Comparison of ENCODE assay signal across 18 cellular contexts in the genomic region with DNA sequence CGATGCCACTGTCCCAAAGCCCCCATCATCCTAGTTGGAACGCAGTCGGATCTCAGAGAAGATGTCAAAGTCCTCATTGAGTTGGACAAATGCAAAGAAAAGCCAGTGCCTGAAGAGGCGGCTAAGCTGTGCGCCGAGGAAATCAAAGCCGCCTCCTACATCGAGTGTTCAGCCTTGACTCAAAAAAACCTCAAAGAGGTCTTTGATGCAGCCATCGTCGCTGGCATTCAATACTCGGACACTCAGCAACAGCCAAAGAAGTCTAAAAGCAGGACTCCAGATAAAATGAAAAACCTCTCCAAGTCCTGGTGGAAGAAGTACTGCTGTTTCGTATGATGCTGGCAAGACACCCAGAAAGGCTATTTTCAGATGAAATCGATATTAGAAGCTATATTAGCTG. TPM values are rescaled to one million over a fixed set of nuclear protein-coding genes. Genes with fewer than 3 reads are reported as not detected.
DNase-seq lines count a peak whose midpoint lies in the region; ATAC-seq, FAIRE-seq and TF ChIP-seq lines count a peak whose summit lies in the region.
"Had no signal": no experiment of that assay in that cellular context is flagged by ENCODE, and none has a peak within 500 bp of the region (broad histone marks: within the 10 kb centered on the region; RNA-seq: fewer than 3 reads in every experiment).

No MANE protein-coding gene starts in this region.

- H2AK5ac ChIP-seq in neuronal stem cell (ENCODE audit: low read depth, low read length) = no peak overlapping the region

- H2BK12ac ChIP-seq in neuronal stem cell (ENCODE audit: low read length) = no peak overlapping the region

- POLR2A ChIA-PET in HepG2 (lab: Yijun Ruan, JAX) = interaction anchor here (1.2 to 1.4 kb wide), 2 partner anchors 94 to 386 kb away, joined by 3 read pairs; no protein-coding TSS in a partner anchor

- no peak overlapping the region for H3K14ac ChIP-seq in neuronal stem cell (ENCODE audit: low read length)

- no peak overlapping the region for H4K8ac ChIP-seq in neuronal stem cell (ENCODE audit: low read depth, low read length)

- no peak overlapping the region for H2BK5ac ChIP-seq in neuronal stem cell (ENCODE audit: low read length)

- no peak for TF ChIP-seq EP300 in HepG2 (IDR thresholded peaks at IDR 0.05; ENCODE audit: low read depth in 2 of 2, low read length in 2 of 2)
- TF ChIP-seq EP300 in HepG2 (CRISPR knock-in tag; IDR thresholded peaks at IDR 0.05; ENCODE audit: borderline replicate concordance) = no peak

- in situ Hi-C loops in HepG2 (cut with HindIII; ENCODE audit: extremely low pct_ligation_motif_present, low pct_unique_long_range_greater_than_20kb) = no loop called here

- H3K9ac ChIP-seq in HepG2 (ENCODE audit: insufficient read depth, low read depth, low read length) (no peak overlapping the region), neuronal stem cell (ENCODE audit: low read depth, low read length, poor library complexity) (no peak overlapping the region)
- H3K9ac ChIP-seq: BLaER1 treated with 17β-estradiol and CSF1 and Interleukin-3, amounts not matched to agents 10 nM and 100 nM had no signal

- H3K79me2 ChIP-seq in HepG2 (ENCODE audit: insufficient read depth, low read length) = peaks cover 8% of the 10 kb centered on the region

- TF ChIP-seq RAD21 in HepG2 (CRISPR knock-in tag; IDR thresholded peaks at IDR 0.05) = no peak

- H3K23ac ChIP-seq in neuronal stem cell (ENCODE audit: low read depth, low read length, poor library complexity) = no peak overlapping the region

- H2BK15ac ChIP-seq in neuronal stem cell (ENCODE audit: low read length) = no peak overlapping the region

- H2BK120ac ChIP-seq in neuronal stem cell (ENCODE audit: low read depth, low read length) = no peak overlapping the region

- H3K27me3 ChIP-seq in HepG2 (ENCODE audit: control insufficient read depth in 1 of 2, insufficient read depth in 2 of 2, low read length in 2 of 2) (no peaks in the 10 kb centered on the region), right lobe of liver (no peaks in the 10 kb centered on the region), neuronal stem cell (ENCODE audit: control insufficient read depth in 3 of 3, insufficient read depth in 3 of 3, low read depth in 1 of 3, low read length in 3 of 3) (no peaks in the 10 kb centered on the region)

- no peak overlapping the region for H3K4ac ChIP-seq in neuronal stem cell (ENCODE audit: low read length)

- peaks cover 28% of the 10 kb centered on the region for H3K4me1 ChIP-seq in HepG2 (ENCODE audit: insufficient read depth, low read length)
- H3K4me1 ChIP-seq in right lobe of liver = peaks cover 0 to 46% (median 21%) of the 10 kb centered on the region in 4 donors
- H3K4me1 ChIP-seq in neuronal stem cell (ENCODE audit: control insufficient read depth in 2 of 2, insufficient read depth in 1 of 2, low read depth in 1 of 2, low read length in 2 of 2) = peaks cover 0 to 3% of the 10 kb centered on the region in 2 donors

- 94% methylated on average over 12 of the region's 13 CpGs for WGBS in HepG2 (ENCODE audit: low lambda C conversion rate)
- WGBS in right lobe of liver (ENCODE audit: insufficient coverage, low coverage, low lambda C conversion rate, missing lambda C conversion rate) = 92% methylated on average over 12 of the region's 13 CpGs
- no CpG with 5 or more reads among the region's 13 CpGs for WGBS in neuronal stem cell (ENCODE audit: extremely low coverage in 2 of 2, insufficient read length in 2 of 2, insufficient replicate concordance in 1 of 2), 2 donors

- DNase-seq in HepG2 (ENCODE audit: low spot score) (no peak), right lobe of liver (no peak), medulla oblongata (ENCODE audit: extremely low spot score) (peak; percentile 75), substantia nigra (lab: John Stamatoyannopoulos, UW) (peak in 10 of 49 donors; percentile 18 to 39 (median 28)), neuronal stem cell (ENCODE audit: low spot score) (no peak), NCI-H510A treated with DMSO at 0.1 percent for 48 hours (lab: John Stamatoyannopoulos, UW) (no peak), NCI-H1436 (lab: John Stamatoyannopoulos, UW) (no peak)
- DNase-seq: 8988T; AML-193; Calu3; CD4-positive, CD25-positive, alpha-beta regulatory T cell; DMS 273 treated with DMSO at 0.1 percent for 48 hours; GOT3; HCEC 1CT; HFFc6 had no signal

- peaks cover 21 to 39% of the 10 kb centered on the region in 2 experiments for H3K36me3 ChIP-seq in HepG2 (replicated peaks in 1 of 2; ENCODE audit: control insufficient read depth in 1 of 2, insufficient read depth in 2 of 2, low read length in 2 of 2)
- H3K36me3 ChIP-seq in right lobe of liver = peaks cover 0 to 34% (median 10%) of the 10 kb centered on the region in 4 donors
- peaks cover 10 to 24% of the 10 kb centered on the region in 2 donors for H3K36me3 ChIP-seq in neuronal stem cell (replicated peaks in 1 of 2; ENCODE audit: control insufficient read depth in 2 of 2, insufficient read depth in 2 of 2, low read length in 2 of 2)

- H3K4me3 ChIP-seq in HepG2 (replicated peaks in 1 of 3; ENCODE audit: insufficient read depth in 1 of 3, low read depth in 2 of 3, low read length in 3 of 3) = no peak overlapping the region
- H3K4me3 ChIP-seq in right lobe of liver = no peak overlapping the region
- no peak overlapping the region for H3K4me3 ChIP-seq in neuronal stem cell (ENCODE audit: low read length in 2 of 2)
- H3K4me3 ChIP-seq: BLaER1 treated with 17β-estradiol and CSF1 and Interleukin-3, amounts not matched to agents 10 nM and 100 nM had no signal

- no peak for TF ChIP-seq CTCF in HepG2 (CRISPR knock-in tag; IDR thresholded peaks at IDR 0.05)
- no peak for TF ChIP-seq CTCF in right lobe of liver (IDR thresholded peaks at IDR 0.05)

- TF ChIP-seq POLR2A in HepG2 (IDR thresholded peaks at IDR 0.05; ENCODE audit: insufficient read depth in 1 of 2, low read depth in 2 of 2, low read length in 2 of 2) (no peak), right lobe of liver (IDR thresholded peaks at IDR 0.05) (no peak)

- no peak overlapping the region for H3K18ac ChIP-seq in neuronal stem cell (ENCODE audit: low read length)

- H3K79me1 ChIP-seq in neuronal stem cell (ENCODE audit: low read depth, low read length) = peaks cover 5% of the 10 kb centered on the region

- FAIRE-seq in HepG2 (lab: Jason Lieb, UNC) = no peak
- FAIRE-seq: HTR-8/SVneo had no signal

- no peak overlapping the region for H3K27ac ChIP-seq in HepG2 (ENCODE audit: extremely low read length, insufficient read depth, low read length)
- no peak overlapping the region for H3K27ac ChIP-seq in right lobe of liver
- peak overlapping the region; percentile 8 for H3K27ac ChIP-seq in substantia nigra (ENCODE audit: low read depth, low read length, poor library complexity, severe bottlenecking)
- no peak overlapping the region for H3K27ac ChIP-seq in neuronal stem cell (replicated peaks; ENCODE audit: low read length)
- H3K27ac ChIP-seq: BLaER1 treated with 17β-estradiol and CSF1 and Interleukin-3, amounts not matched to agents 10 nM and 100 nM had no signal

- no peak overlapping the region for H2AFZ ChIP-seq in HepG2 (ENCODE audit: low read length)
- no peak overlapping the region for H2AFZ ChIP-seq in neuronal stem cell (ENCODE audit: low read length)

- TSS peak; percentile 11 for BruUV-seq in HepG2 (replicated peaks; lab: Mats Ljungman, UMichigan)

- no peaks in the 10 kb centered on the region for H3K9me3 ChIP-seq in HepG2 (ENCODE audit: low read length)
- H3K9me3 ChIP-seq in right lobe of liver = no peaks in the 10 kb centered on the region
- H3K9me3 ChIP-seq in neuronal stem cell (replicated peaks in 1 of 2; ENCODE audit: control insufficient read depth in 2 of 2, insufficient read depth in 1 of 2, low read depth in 1 of 2, low read length in 2 of 2) = no peaks in the 10 kb centered on the region
- H3K9me3 ChIP-seq: BLaER1 treated with 17β-estradiol and CSF1 and Interleukin-3, amounts not matched to agents 10 nM and 100 nM had no signal

- H4K20me1 ChIP-seq in HepG2 (ENCODE audit: insufficient read depth, low read length) = no peaks in the 10 kb centered on the region

- no peak overlapping the region for H3K4me2 ChIP-seq in HepG2 (ENCODE audit: low read depth, low read length)
- no peak overlapping the region for H3K4me2 ChIP-seq in neuronal stem cell (ENCODE audit: insufficient read depth, low read length, poor library complexity, severe bottlenecking)

- H4K91ac ChIP-seq in neuronal stem cell (ENCODE audit: low read depth, low read length, poor library complexity) = no peak overlapping the region

- CTCF ChIA-PET in HepG2 (lab: Yijun Ruan, JAX; ENCODE audit: low intra/inter-chr PET ratio, low total read pairs) = no interaction called here

- intact Hi-C loops in HepG2 (cut with micrococcal nuclease; ENCODE audit: unreplicated experiment) = no loop called here
- intact Hi-C loops in right lobe of liver (cut with DNase I) = no loop called here

- ATAC-seq in HepG2 (no peak), right lobe of liver (no peak), GM21447 (IDR thresholded peaks at IDR 0.05; ENCODE audit: unreplicated experiment) (no peak)

TF ChIP-seq in HepG2, 621 proteins besides CTCF, POLR2A, EP300 and RAD21 (continues in another document):
- TF ChIP-seq PAF1 (CRISPR knock-in tag; IDR thresholded peaks at IDR 0.05) = no peak

RNA-seq across cellular contexts. Expression of a gene that starts 8.1 kb away (rescaled TPM):
- 18.5 and 23.6 TPM in 2 replicates for total RNA-seq in HepG2 (2016; rRNA removed; fragmentation: Illumina TruSeq; extraction: Trizol)
- 3.3 and 4.3 TPM in 2 replicates for total RNA-seq in HepG2 (2016; cell fraction: cytosol; rRNA removed; fragmentation: Illumina TruSeq; extraction: Trizol; ENCODE audit: low read depth)
- 19.1 and 24.0 TPM in 2 replicates for total RNA-seq in HepG2 (2016; cell fraction: insoluble cytoplasmic fraction; rRNA removed; fragmentation: Illumina TruSeq; extraction: Trizol)
- total RNA-seq in HepG2 (2016; cell fraction: membrane; rRNA removed; fragmentation: Illumina TruSeq; extraction: Trizol) = 14.7 and 15.0 TPM in 2 replicates
- 12.1 and 12.4 TPM in 2 replicates for total RNA-seq in HepG2 (2016; cell fraction: nucleus; rRNA removed; fragmentation: Illumina TruSeq; extraction: Trizol)
- polyA plus RNA-seq in HepG2 (2011; rRNA removed) = 11.9 and 14.7 TPM in 2 replicates
- 8.3 and 12.2 TPM in 2 replicates for polyA plus RNA-seq in HepG2 (2011; cell fraction: cytosol; rRNA removed)
- 6.9 and 11.2 TPM in 2 replicates for polyA plus RNA-seq in HepG2 (2011; cell fraction: nucleus; rRNA removed)
- 22.4 and 26.2 TPM in 2 replicates for polyA plus RNA-seq in HepG2 (2012)
- 2.4 and 3.1 TPM in 2 replicates for polyA plus RNA-seq in HepG2 (2016; cell fraction: cytosol; fragmentation: Illumina TruSeq; extraction: Trizol; ENCODE audit: low read depth)
- 29.9 and 30.8 TPM in 2 replicates for polyA plus RNA-seq in HepG2 (2016; cell fraction: insoluble cytoplasmic fraction; fragmentation: Illumina TruSeq; extraction: Trizol; ENCODE audit: low read depth)
- polyA plus RNA-seq in HepG2 (2016; cell fraction: membrane; fragmentation: Illumina TruSeq; extraction: Trizol; ENCODE audit: low read depth) = 9.4 and 10.5 TPM in 2 replicates
- polyA plus RNA-seq in HepG2 (2016; cell fraction: nucleus; fragmentation: Illumina TruSeq; extraction: Trizol; ENCODE audit: insufficient read depth, low read depth) = 22.5 and 23.1 TPM in 2 replicates
- polyA minus RNA-seq in HepG2 (2011; rRNA and poly(A)+ RNA removed; ENCODE audit: low replicate concordance) = 2.0 and 14.2 TPM in 2 replicates
- 15.8 and 19.7 TPM in 2 replicates for polyA minus RNA-seq in HepG2 (2011; cell fraction: cytosol; rRNA and poly(A)+ RNA removed)
- polyA minus RNA-seq in HepG2 (2011; cell fraction: nucleus; rRNA and poly(A)+ RNA removed) = 5.9 and 12.1 TPM in 2 replicates
- total RNA-seq in right lobe of liver = 10 to 100 TPM; 16.6 to 22.2 (median 19.6) TPM
- polyA plus RNA-seq in neuronal stem cell (2013, experiment 1 of 2) = 32.0 TPM
- polyA plus RNA-seq in neuronal stem cell (2013, experiment 2 of 2) = 32.1 TPM
